In the genomic region with DNA sequence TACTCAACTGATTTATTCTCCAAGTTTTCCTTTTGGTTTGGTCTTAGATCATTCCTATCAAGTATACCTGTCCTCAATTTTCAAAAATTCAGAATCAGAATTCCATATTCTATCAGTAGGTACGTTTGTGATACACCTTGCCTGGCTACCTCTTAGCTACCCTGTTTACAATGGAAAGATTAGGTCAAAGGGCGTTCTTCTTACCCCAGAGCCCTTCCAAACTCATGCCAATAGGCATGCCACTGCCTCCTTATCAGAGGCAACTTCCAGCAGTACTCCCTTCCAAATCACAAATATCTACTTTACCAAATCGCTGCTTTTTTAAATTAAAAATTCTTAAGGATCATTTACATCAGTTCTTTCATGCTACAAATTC, we compare ENCODE assay signal across 9 cellular contexts. TPM values are rescaled to one million over a fixed set of nuclear protein-coding genes. Genes with fewer than 3 reads are reported as not detected.
A peak's percentile ranks its signal among the peaks of the same experiment; 100 is the strongest.
DNase-seq lines count a peak whose midpoint lies in the region; ATAC-seq and TF ChIP-seq lines count a peak whose summit lies in the region.
"Had no signal": no experiment of that assay in that cellular context is flagged by ENCODE, and none has a peak within 500 bp of the region (broad histone marks: within the 10 kb centered on the region; RNA-seq: fewer than 3 reads in every experiment).

No MANE protein-coding gene starts in this region.

- TF ChIP-seq CTCF in heart right ventricle (IDR thresholded peaks at IDR 0.05) (no peak), MCF 10A (IDR thresholded peaks at IDR 0.05; ENCODE audit: unreplicated experiment) (no peak), vagina (IDR thresholded peaks at IDR 0.05) (no peak)

- H3K9me3 ChIP-seq in heart right ventricle (no peaks in the 10 kb centered on the region), mesodermal cell (ENCODE audit: control insufficient read depth, low read length) (no peaks in the 10 kb centered on the region), vagina (no peaks in the 10 kb centered on the region)

- POLR2A ChIA-PET in MCF 10A (lab: Yijun Ruan, JAX): interaction anchor here (1.1 to 6.6 kb wide), 7 partner anchors 11 to 492 kb away, joined by 3 to 79 read pairs (median 13); a partner anchor contains a TSS

- H3K4me1 ChIP-seq in heart right ventricle (peaks cover 0 to 52% (median 23%) of the 10 kb centered on the region in 9 donors), mesodermal cell (ENCODE audit: control insufficient read depth, insufficient read depth, low read length, poor library complexity, severe bottlenecking) (peaks cover 5% of the 10 kb centered on the region), vagina (peaks cover 30% of the 10 kb centered on the region)

- H3K27ac Mint-ChIP-seq in MCF 10A (ENCODE audit: low read depth, unreplicated experiment): peak overlapping the region; percentile 98

- no peaks in the 10 kb centered on the region for H3K9me3 Mint-ChIP-seq in MCF 10A (ENCODE audit: unreplicated experiment)

- TF ChIP-seq POLR2A in vagina (IDR thresholded peaks at IDR 0.05): no peak

- CTCF ChIA-PET in MCF 10A (lab: Yijun Ruan, JAX): interaction anchor here (0.6 to 1.1 kb wide), 4 partner anchors 20 to 130 kb away, joined by 3 to 4 read pairs (median 3); no protein-coding TSS in a partner anchor

- H3K4me1 Mint-ChIP-seq in MCF 10A (ENCODE audit: insufficient read depth, unreplicated experiment): peaks cover 27% of the 10 kb centered on the region

- H3K4me3 ChIP-seq in heart right ventricle (peak overlapping the region; percentile 55 to 98 (median 90)), mesodermal cell (ENCODE audit: extremely low read depth, insufficient read depth, low read length, poor library complexity, severe bottlenecking) (peak overlapping the region; percentile 89), vagina (peak overlapping the region; percentile 85 to 95)

- ATAC-seq in heart right ventricle (no peak), Right ventricle myocardium superior (ENCODE audit: poor library complexity) (no peak), HG02798 (IDR thresholded peaks at IDR 0.05; ENCODE audit: poor library complexity, unreplicated experiment) (no peak)

- peak overlapping the region in 9 of 10 donors; percentile 5 to 99 (median 95) for H3K27ac ChIP-seq in heart right ventricle
- no peak overlapping the region for H3K27ac ChIP-seq in mesodermal cell (ENCODE audit: low read depth, low read length, severe bottlenecking)
- peak overlapping the region; percentile 99 for H3K27ac ChIP-seq in vagina

- H3K27me3 Mint-ChIP-seq in MCF 10A (ENCODE audit: insufficient read depth, unreplicated experiment): no peaks in the 10 kb centered on the region

- TSS peak; percentile 42 for BruUV-seq in MCF 10A (replicated peaks; lab: Mats Ljungman, UMichigan)

- intact Hi-C loops in heart right ventricle (cut with DNase I) (loop anchor here in 7 of 10 donors (2.0 to 10.0 kb wide), 9 partner anchors 50 to 145 kb away; a partner anchor contains a TSS), Right ventricle myocardium superior (cut with DNase I) (loop anchor here (5.0 kb wide), 1 partner anchor 50 kb away; a partner anchor contains a TSS), MCF 10A (cut with micrococcal nuclease) (loop anchor here (2.0 kb wide), 4 partner anchors 51 to 135 kb away; a partner anchor contains a TSS), vagina (cut with DNase I) (loop anchor here (2.0 kb wide), 1 partner anchor 53 kb away; a partner anchor contains a TSS)

- peak overlapping the region; percentile 95 for H3K4me3 Mint-ChIP-seq in MCF 10A (ENCODE audit: unreplicated experiment)

- DNase-seq in heart right ventricle: no peak
- no peak for DNase-seq in Right ventricle myocardium superior
- no peak for DNase-seq in MCF 10A (ENCODE audit: unreplicated experiment)
- DNase-seq in vagina (ENCODE audit: extremely low spot score in 2 of 2): no peak
- DNase-seq in middle frontal gyrus (ENCODE audit: extremely low spot score, low spot score): no peak
- DNase-seq in GF-D8 (lab: John Stamatoyannopoulos, UW): no peak
- DNase-seq: NCI-H1436 had no signal

- WGBS in heart right ventricle, 2 donors: 16 to 17% methylated on average over 3 of the region's 3 CpGs
- WGBS in mesodermal cell (ENCODE audit: insufficient coverage in 2 of 2), 2 experiments: 36 to 62% methylated on average over 2 to 3 of the region's 3 CpGs

- peaks cover 44% of the 10 kb centered on the region for H3K36me3 Mint-ChIP-seq in MCF 10A (ENCODE audit: insufficient read depth, unreplicated experiment)

- H3K27me3 ChIP-seq in heart right ventricle: no peaks in the 10 kb centered on the region
- H3K27me3 ChIP-seq in vagina: no peaks in the 10 kb centered on the region

- peaks cover 0 to 40% (median 25%) of the 10 kb centered on the region in 9 donors for H3K36me3 ChIP-seq in heart right ventricle
- H3K36me3 ChIP-seq in mesodermal cell (ENCODE audit: control insufficient read depth, insufficient read depth, low read length): peaks cover 41% of the 10 kb centered on the region
- peaks cover 0 to 21% of the 10 kb centered on the region in 2 donors for H3K36me3 ChIP-seq in vagina

RNA-seq across cellular contexts. Expression of a gene that starts 1.0 kb away (rescaled TPM):
- 10 to 100 TPM; 20.2 to 30.4 (median 25.2) TPM for total RNA-seq in heart right ventricle
- 10 to 100 TPM in 1 of 2 donors, 1 to 10 TPM in 1; 9.0 to 13.8 TPM for polyA plus RNA-seq in heart right ventricle
- total RNA-seq in Right ventricle myocardium superior: 21.6 TPM
- total RNA-seq in MCF 10A (2022): 42.6 and 49.6 TPM in 2 replicates
- 28.0 TPM for polyA plus RNA-seq in mesodermal cell (2013, experiment 1 of 2)
- polyA plus RNA-seq in mesodermal cell (2013, experiment 2 of 2): 26.6 TPM
- 14.5 TPM for total RNA-seq in vagina

RNA-seq across cellular contexts. Expression of a gene that starts 45.8 kb away (rescaled TPM):
- not detected for total RNA-seq in heart right ventricle
- polyA plus RNA-seq in heart right ventricle: not detected
- total RNA-seq in Right ventricle myocardium superior: not detected
- not detected in 2 replicates for total RNA-seq in MCF 10A (2022)
- not detected for polyA plus RNA-seq in mesodermal cell (2013, experiment 1 of 2)
- not detected for polyA plus RNA-seq in mesodermal cell (2013, experiment 2 of 2)
- not detected for total RNA-seq in vagina

RNA-seq across cellular contexts. Expression of a gene that starts 52.2 kb away (rescaled TPM):
- total RNA-seq in heart right ventricle: 10 to 100 TPM; 30.2 to 46.8 (median 39.3) TPM
- polyA plus RNA-seq in heart right ventricle: 10 to 100 TPM; 11.2 to 13.8 TPM
- total RNA-seq in Right ventricle myocardium superior: 33.1 TPM
- 73.7 and 76.1 TPM in 2 replicates for total RNA-seq in MCF 10A (2022)
- polyA plus RNA-seq in mesodermal cell (2013, experiment 1 of 2): 43.5 TPM
- 40.8 TPM for polyA plus RNA-seq in mesodermal cell (2013, experiment 2 of 2)
- 40.5 TPM for total RNA-seq in vagina
